ENCODE assay signal across 16 cellular contexts in genomic region chrX:40092808-40093435, GRCh38. TPM values are rescaled to one million over a fixed set of nuclear protein-coding genes. Genes with fewer than 3 reads are reported as not detected.
A peak's percentile ranks its signal among the peaks of the same experiment; 100 is the strongest.
DNase-seq lines count a peak whose midpoint lies in the region; ATAC-seq, FAIRE-seq and TF ChIP-seq lines count a peak whose summit lies in the region.
"Had no signal": no experiment of that assay in that cellular context is flagged by ENCODE, and none has a peak within 500 bp of the region (broad histone marks: within the 10 kb centered on the region; RNA-seq: fewer than 3 reads in every experiment).

No MANE protein-coding gene starts in this region.

- ATAC-seq in A549: no peak
- ATAC-seq: foreskin keratinocyte, left lung had no signal

- H3K36me3 ChIP-seq in WERI-Rb-1 (peaks cover 22% of the 10 kb centered on the region), SK-N-SH (replicated peaks in 1 of 2; ENCODE audit: control insufficient read depth in 1 of 2, insufficient read depth in 2 of 2, low read length in 1 of 2) (no peaks in the 10 kb centered on the region)
- H3K36me3 ChIP-seq: adrenal gland, left lung had no signal

- no peak for TF ChIP-seq POLR2A in A549 (IDR thresholded peaks at IDR 0.05; ENCODE audit: low read length)

- TF ChIP-seq RAD21 in A549 (conservative IDR thresholded peaks at IDR 0.05 in 1 of 2, IDR thresholded peaks at IDR 0.05 in 1 of 2): no peak
- TF ChIP-seq RAD21 in SK-N-SH (IDR thresholded peaks at IDR 0.05; ENCODE audit: low read length): no peak

- CTCF ChIA-PET in A549 (lab: Yijun Ruan, JAX): interaction anchor here (1.1 to 1.5 kb wide), 2 partner anchors 278 to 362 kb away, joined by 4 read pairs; no protein-coding TSS in a partner anchor
- CTCF ChIA-PET in SK-N-SH (lab: Yijun Ruan, JAX): interaction anchor here (0.8 to 1.2 kb wide), 3 partner anchors 23 to 451 kb away, joined by 3 read pairs; no protein-coding TSS in a partner anchor

- no peak overlapping the region for H3K27ac ChIP-seq in A549
- peak overlapping the region; percentile 86 for H3K27ac ChIP-seq in WERI-Rb-1
- no peak overlapping the region; a peak in 1 of 4 replicates for H3K27ac ChIP-seq in SK-N-SH (ENCODE audit: low read depth in 2 of 2, low read length in 1 of 2)
- H3K27ac ChIP-seq: foreskin keratinocyte, left lung had no signal

- no peaks in the 10 kb centered on the region for H3F3A ChIP-seq in SK-N-SH (replicated peaks; ENCODE audit: insufficient read depth)

- POLR2A ChIA-PET in A549 (lab: Yijun Ruan, JAX) (no interaction called here), SK-N-SH (lab: Yijun Ruan, JAX) (interaction anchor here (1.2 to 1.6 kb wide), 2 partner anchors 12 to 279 kb away, joined by 3 to 7 read pairs; no protein-coding TSS in a partner anchor)

- TF ChIP-seq EP300 in A549 (IDR thresholded peaks at IDR 0.05) (no peak), SK-N-SH (IDR thresholded peaks at IDR 0.05; ENCODE audit: borderline replicate concordance in 1 of 2, low read depth in 1 of 2, low read length in 1 of 2) (no peak)

- WGBS in A549 (ENCODE audit: missing lambda C conversion rate): 90% methylated on average over 9 of the region's 9 CpGs
- 51% methylated on average over 9 of the region's 9 CpGs for WGBS in SK-N-SH (ENCODE audit: low lambda C conversion rate)

- no peak for TF ChIP-seq CTCF in A549 (IDR thresholded peaks at IDR 0.05)
- no peak for TF ChIP-seq CTCF in WERI-Rb-1 (IDR thresholded peaks at IDR 0.05; ENCODE audit: low read depth, low read length)
- no peak for TF ChIP-seq CTCF in SK-N-SH (IDR thresholded peaks at IDR 0.05)

- peaks cover 36% of the 10 kb centered on the region for H3K4me1 ChIP-seq in A549
- H3K4me1 ChIP-seq in SK-N-SH (ENCODE audit: control insufficient read depth in 1 of 2, insufficient read depth in 2 of 2, low read depth in 1 of 2, low read length in 1 of 2): peaks cover 8 to 39% of the 10 kb centered on the region in 2 experiments; a peak in 3 of 4 replicates

- peaks cover 85% of the 10 kb centered on the region for H3K79me2 ChIP-seq in SK-N-SH (ENCODE audit: insufficient read depth)

- H3K9me2 ChIP-seq in SK-N-SH: no peaks in the 10 kb centered on the region

- no peak overlapping the region for H3K4me2 ChIP-seq in A549
- no peak overlapping the region; the same call in 1 of the 2 replicates for H3K4me2 ChIP-seq in SK-N-SH

- H3K4me3 ChIP-seq in A549: no peak overlapping the region
- H3K4me3 ChIP-seq in WERI-Rb-1 (ENCODE audit: low read depth, low read length): peak overlapping the region; percentile 57
- peak overlapping the region; percentile 44; the same call in 1 of the 2 replicates for H3K4me3 ChIP-seq in iPS-18c (ENCODE audit: insufficient read depth, low read depth, low read length)
- no peak overlapping the region for H3K4me3 ChIP-seq in SK-N-SH (ENCODE audit: low read depth in 2 of 2, low read length in 1 of 2)

- DNase-seq in A549 (ENCODE audit: low read depth in 1 of 2, low spot score in 1 of 2): no peak
- DNase-seq in ELF-1 (ENCODE audit: low read depth, low spot score): peak; percentile 69
- DNase-seq in WERI-Rb-1: no peak
- DNase-seq in SK-N-SH: no peak
- no peak for DNase-seq in GM19238 (ENCODE audit: insufficient read length, low spot score)
- DNase-seq in DMS79 treated with DMSO at 0.1 percent for 48 hours (lab: John Stamatoyannopoulos, UW): no peak
- no peak for DNase-seq in 8988T
- DNase-seq: activated CD4-positive, alpha-beta T cell treated with anti-CD3 and anti-CD28 coated beads for 4 hours; adrenal gland; dermis blood vessel endothelial cell; foreskin keratinocyte; KBM-7; left lung; NCI-H2081; NK-92 treated with Interleukin-12 subunit alpha and Interleukin-12 subunit beta, amount 100 ng/mL, for 24 hours had no signal

- FAIRE-seq in A549 (lab: Jason Lieb, UNC): peak; percentile 91

- H3K9me3 ChIP-seq in A549: no peaks in the 10 kb centered on the region
- H3K9me3 ChIP-seq in WERI-Rb-1 (ENCODE audit: severe bottlenecking): peaks cover 15% of the 10 kb centered on the region
- peaks cover 18% of the 10 kb centered on the region for H3K9me3 ChIP-seq in iPS-18c (ENCODE audit: control insufficient read depth, insufficient read depth, low read length)
- H3K9me3 ChIP-seq in SK-N-SH: no peaks in the 10 kb centered on the region
- H3K9me3 ChIP-seq: adrenal gland, left lung had no signal

- H2AFZ ChIP-seq in SK-N-SH (ENCODE audit: low read depth): no peak overlapping the region

- no peak overlapping the region for H3K9ac ChIP-seq in SK-N-SH

- H4K20me1 ChIP-seq in SK-N-SH (ENCODE audit: insufficient read depth): peaks cover 39% of the 10 kb centered on the region

- peaks cover 76% of the 10 kb centered on the region for H3K27me3 ChIP-seq in WERI-Rb-1 (ENCODE audit: insufficient read depth, low read depth, severe bottlenecking)
- peaks cover 7% of the 10 kb centered on the region; the same call in 1 of the 2 replicates for H3K27me3 ChIP-seq in SK-N-SH (ENCODE audit: insufficient read depth)
- H3K27me3 ChIP-seq: foreskin keratinocyte had no signal

TF ChIP-seq in A549, 52 proteins besides CTCF, POLR2A, EP300 and RAD21:
- no peak for TF ChIP-seq PBX3 (IDR thresholded peaks at IDR 0.05)
- no peak for TF ChIP-seq BHLHE40 (IDR thresholded peaks at IDR 0.05; ENCODE audit: low read depth, low read length)
- TF ChIP-seq EHF (CRISPR knock-in tag; IDR thresholded peaks at IDR 0.05): no peak
- no peak for TF ChIP-seq PHF8 (IDR thresholded peaks at IDR 0.05; ENCODE audit: borderline replicate concordance, low read depth)
- no peak for TF ChIP-seq KDM1A (IDR thresholded peaks at IDR 0.05; ENCODE audit: low read depth)
- TF ChIP-seq JUNB (IDR thresholded peaks at IDR 0.05): no peak
- TF ChIP-seq JUN (IDR thresholded peaks at IDR 0.05): no peak
- TF ChIP-seq NPAS2 (CRISPR knock-in tag; IDR thresholded peaks at IDR 0.05; ENCODE audit: borderline replicate concordance): no peak
- no peak for TF ChIP-seq RNF2 (IDR thresholded peaks at IDR 0.05; ENCODE audit: borderline replicate concordance, low read depth)
- no peak for TF ChIP-seq HOXB5 (CRISPR knock-in tag; IDR thresholded peaks at IDR 0.05)
- no peak for TF ChIP-seq FOXS1 (CRISPR knock-in tag; IDR thresholded peaks at IDR 0.05)
- no peak for TF ChIP-seq HOXA7 (CRISPR knock-in tag; IDR thresholded peaks at IDR 0.05)
- no peak for TF ChIP-seq HES2 (IDR thresholded peaks at IDR 0.05)

TF ChIP-seq in SK-N-SH, 30 proteins besides CTCF, POLR2A, EP300 and RAD21:
- TF ChIP-seq RFX5 (IDR thresholded peaks at IDR 0.05; ENCODE audit: low read length): no peak
- no peak for TF ChIP-seq PBX3 (IDR thresholded peaks at IDR 0.05)

RNA-seq across cellular contexts. Expression of gene BCOR, which starts 4.8 kb away (rescaled TPM):
- 12.2 and 21.3 TPM in 2 replicates for polyA plus RNA-seq in A549 (2011; rRNA removed)
- polyA plus RNA-seq in A549 (2012; cell fraction: cytosol; rRNA removed): 11.8 and 11.9 TPM in 2 replicates
- 20.3 and 26.6 TPM in 2 replicates for polyA plus RNA-seq in A549 (2012; cell fraction: nucleus; rRNA removed)
- polyA plus RNA-seq in A549 (2017; fragmentation: RNase III; extraction: RNeasy Plus Mini Kit Qiagen cat#74134 plus additional on column Dnase treatment): 12.6 to 15.8 TPM (median 12.6 TPM) in 3 replicates
- 24.5 and 33.1 TPM in 2 replicates for polyA minus RNA-seq in A549 (2011; rRNA and poly(A)+ RNA removed)
- 6.9 and 8.8 TPM in 2 replicates for polyA plus RNA-seq in SK-N-SH (2012; rRNA removed)
- polyA plus RNA-seq in SK-N-SH (2012; cell fraction: cytosol; rRNA removed): 8.4 and 9.4 TPM in 2 replicates
- 19.4 and 21.9 TPM in 2 replicates for polyA plus RNA-seq in SK-N-SH (2012; cell fraction: nucleus; rRNA removed)

Comparison
In these comparisons a context has a peak if more than half of its experiments do, and no peak if none do; other contexts are left out.
1. H3K4me3 ChIP-seq: peak in WERI-Rb-1 (single experiment) and iPS-18c (single experiment); none in A549 (single experiment) and SK-N-SH (0 of 2).